ENCODE assay signal across 23 cellular contexts in genomic region chrX:119007189-119007770, GRCh38. TPM values are rescaled to one million over a fixed set of nuclear protein-coding genes. Genes with fewer than 3 reads are reported as not detected.
"Had no signal": no experiment of that assay in that cellular context is flagged by ENCODE, and none has a peak within 500 bp of the region (broad histone marks: within the 10 kb centered on the region; RNA-seq: fewer than 3 reads in every experiment).

No MANE protein-coding gene starts in this region.

- H3K27ac ChIP-seq: neutrophil, pancreas, prostate gland, right lobe of liver, sigmoid colon, stomach, testis, tibial artery, transverse colon, vagina had no signal

- H3K4me3 ChIP-seq: pancreas, prostate gland, right lobe of liver, sigmoid colon, stomach, testis, tibial artery, transverse colon, vagina had no signal

- H3K4me3 Mint-ChIP-seq: naive thymus-derived CD8-positive, alpha-beta T cell; natural killer cell treated with Interleukin-12 subunit alpha and Interleukin-12 subunit beta and Interleukin-15 and Interleukin-18, amount 100 ng/mL, for 72 hours; nephron progenitor cell; neural crest cell; stimulated activated effector memory CD8-positive, alpha-beta T cell treated with anti-CD3 and anti-CD28 coated beads, Interleukin-12 subunit alpha, Interleukin-12 subunit beta, amount 100 ng/mL, for 72 hours; stimulated activated naive B cell treated with anti-CD40 and anti-IgM and Interleukin-4, amounts not matched to agents 10 μg/mL and 1 μg/mL and 100 μg/mL, for 72 hours; stimulated activated naive CD8-positive, alpha-beta T cell treated with anti-CD3 and anti-CD28 coated beads, Interleukin-15, Interleukin-2, amounts not matched to agents 100 ng/mL and 50 ng/mL, for 24 hours; type B pancreatic cell had no signal

- H3K27ac Mint-ChIP-seq: naive thymus-derived CD8-positive, alpha-beta T cell; natural killer cell treated with Interleukin-12 subunit alpha and Interleukin-12 subunit beta and Interleukin-15 and Interleukin-18, amount 100 ng/mL, for 72 hours; nephron progenitor cell; stimulated activated effector memory CD8-positive, alpha-beta T cell treated with anti-CD3 and anti-CD28 coated beads, Interleukin-12 subunit alpha, Interleukin-12 subunit beta, amount 100 ng/mL, for 72 hours; stimulated activated naive B cell treated with anti-CD40 and anti-IgM and Interleukin-4, amounts not matched to agents 10 μg/mL and 1 μg/mL and 100 μg/mL, for 72 hours; stimulated activated naive CD8-positive, alpha-beta T cell treated with anti-CD3 and anti-CD28 coated beads, Interleukin-15, Interleukin-2, amounts not matched to agents 100 ng/mL and 50 ng/mL, for 24 hours; type B pancreatic cell had no signal

- H3K4me1 ChIP-seq: pancreas, prostate gland, right lobe of liver, testis, tibial artery, transverse colon, vagina had no signal

- H3K9me3 ChIP-seq: neutrophil, pancreas, prostate gland, right lobe of liver, sigmoid colon, stomach, testis, tibial artery, transverse colon, vagina had no signal

- H3K27me3 ChIP-seq: neutrophil, right lobe of liver, sigmoid colon, stomach, testis, tibial artery, transverse colon, vagina had no signal

- H3K36me3 Mint-ChIP-seq: natural killer cell treated with Interleukin-12 subunit alpha and Interleukin-12 subunit beta and Interleukin-15 and Interleukin-18, amount 100 ng/mL, for 72 hours; type B pancreatic cell had no signal

- DNase-seq: pancreas; sigmoid colon; stimulated activated naive CD4-positive, alpha-beta T cell treated with Interleukin-2 at 50 U/mL for 16 hours; tibial artery had no signal

- H3K27me3 Mint-ChIP-seq: naive thymus-derived CD8-positive, alpha-beta T cell; natural killer cell treated with Interleukin-12 subunit alpha and Interleukin-12 subunit beta and Interleukin-15 and Interleukin-18, amount 100 ng/mL, for 72 hours; stimulated activated naive CD8-positive, alpha-beta T cell treated with anti-CD3 and anti-CD28 coated beads, Interleukin-15, Interleukin-2, amounts not matched to agents 100 ng/mL and 50 ng/mL, for 24 hours; type B pancreatic cell had no signal

- FAIRE-seq: small intestine, urothelium cell line had no signal

- ATAC-seq: natural killer cell treated with Interleukin-12 subunit alpha and Interleukin-12 subunit beta and Interleukin-15 and Interleukin-18, amount 100 ng/mL, for 72 hours; right cardiac atrium; stimulated activated effector memory CD8-positive, alpha-beta T cell treated with anti-CD3 and anti-CD28 coated beads, Interleukin-12 subunit alpha, Interleukin-12 subunit beta, amount 100 ng/mL, for 72 hours had no signal

- H3K36me3 ChIP-seq: neutrophil, pancreas, prostate gland, transverse colon, vagina had no signal

- H3K9me3 Mint-ChIP-seq: naive thymus-derived CD8-positive, alpha-beta T cell; natural killer cell treated with Interleukin-12 subunit alpha and Interleukin-12 subunit beta and Interleukin-15 and Interleukin-18, amount 100 ng/mL, for 72 hours; stimulated activated effector memory CD8-positive, alpha-beta T cell treated with anti-CD3 and anti-CD28 coated beads, Interleukin-12 subunit alpha, Interleukin-12 subunit beta, amount 100 ng/mL, for 72 hours; stimulated activated naive B cell treated with anti-CD40 and anti-IgM and Interleukin-4, amounts not matched to agents 10 μg/mL and 1 μg/mL and 100 μg/mL, for 72 hours; stimulated activated naive CD8-positive, alpha-beta T cell treated with anti-CD3 and anti-CD28 coated beads, Interleukin-15, Interleukin-2, amounts not matched to agents 100 ng/mL and 50 ng/mL, for 24 hours; type B pancreatic cell had no signal

- H3K4me1 Mint-ChIP-seq: neural crest cell; stimulated activated effector memory CD8-positive, alpha-beta T cell treated with anti-CD3 and anti-CD28 coated beads, Interleukin-12 subunit alpha, Interleukin-12 subunit beta, amount 100 ng/mL, for 72 hours had no signal

RNA-seq across cellular contexts. Expression of gene LONRF3, which starts 32.9 kb away (rescaled TPM):
- total RNA-seq: osteocyte had no signal
